ENCODE assay signal across 8 cellular contexts in the genomic region with DNA sequence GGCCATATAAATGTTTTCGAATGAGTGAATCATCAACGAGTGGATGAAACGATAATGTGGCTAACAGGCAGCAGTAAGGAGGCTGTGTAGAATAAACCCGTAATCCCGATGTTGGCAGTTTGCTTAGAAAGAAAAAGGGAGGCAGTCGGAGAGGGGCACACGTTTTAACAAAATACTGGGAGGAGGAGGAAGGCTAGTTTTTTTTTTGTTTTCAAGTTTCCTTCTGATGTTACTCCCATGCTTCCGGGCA. TPM values are rescaled to one million over a fixed set of nuclear protein-coding genes. Genes with fewer than 3 reads are reported as not detected.
DNase-seq lines count a peak whose midpoint lies in the region; ATAC-seq, FAIRE-seq and TF ChIP-seq lines count a peak whose summit lies in the region.

No MANE protein-coding gene starts in this region.

- H3K27ac Mint-ChIP-seq in CD8-positive, alpha-beta memory T cell, result peak overlapping the region; percentile 73 to 97 (median 91)

- H3K9ac ChIP-seq in NT2/D1 (ENCODE audit: insufficient read length, low read depth), result peak overlapping the region; percentile 76
- peak overlapping the region in 3 of 4 experiments; percentile 60 to 93 (median 91); a peak in 5 of 7 replicates for H3K9ac ChIP-seq in H1 (replicated peaks in 1 of 4; ENCODE audit: extremely low read depth in 1 of 4, low read depth in 3 of 4, low read length in 3 of 4)

- no peak overlapping the region for H2BK20ac ChIP-seq in H1 (ENCODE audit: low read length)

- no peak for TF ChIP-seq POLR2A in H1 (IDR thresholded peaks at IDR 0.05; ENCODE audit: control extremely low read depth in 1 of 2, low read depth in 2 of 2, low read length in 2 of 2)

- peaks cover 1 to 19% (median 6%) of the 10 kb centered on the region in 3 donors for H3K36me3 Mint-ChIP-seq in CD8-positive, alpha-beta memory T cell

- H3K4me1 Mint-ChIP-seq in CD8-positive, alpha-beta memory T cell, result peaks cover 31 to 39% (median 39%) of the 10 kb centered on the region in 3 donors

- peak overlapping the region; percentile 72 for H3K4me3 ChIP-seq in CD8-positive, alpha-beta memory T cell (ENCODE audit: low read length)
- H3K4me3 ChIP-seq in NT2/D1 (ENCODE audit: insufficient read length, low read depth) (peak overlapping the region; percentile 91), H1 (ENCODE audit: extremely low read depth in 1 of 4, insufficient read depth in 2 of 4, low read depth in 3 of 4, low read length in 4 of 4) (peak overlapping the region; percentile 67 to 92 (median 88); a peak in 7 of 8 replicates), neuron (ENCODE audit: low read length) (peak overlapping the region; percentile 74)

- H3K79me2 ChIP-seq in H1 (ENCODE audit: control insufficient read depth in 1 of 2, insufficient read depth in 2 of 2, low read length in 2 of 2), result peaks cover 34 to 45% of the 10 kb centered on the region in 2 experiments

- FAIRE-seq in H1 (lab: Jason Lieb, UNC), result no peak

- ATAC-seq in GM19467 (IDR thresholded peaks at IDR 0.05; ENCODE audit: unreplicated experiment) (no peak), HG03439 (IDR thresholded peaks at IDR 0.05; ENCODE audit: unreplicated experiment) (no peak), HG03520 (IDR thresholded peaks at IDR 0.05; ENCODE audit: unreplicated experiment) (no peak)

- peak overlapping the region; percentile 50 for H3K56ac ChIP-seq in H1 (replicated peaks; ENCODE audit: insufficient read length, low read depth, low read length)

- no peak for DNase-seq in CD8-positive, alpha-beta memory T cell
- DNase-seq in NT2/D1 (ENCODE audit: low read depth, low spot score) (no peak), H1 (ENCODE audit: low read depth in 1 of 2, low spot score in 2 of 2) (no peak)
- no peak for DNase-seq in activated CD4-positive, alpha-beta T cell treated with anti-CD3 and anti-CD28 coated beads for 1 hour

- peaks cover 20% of the 10 kb centered on the region for H3K4me1 ChIP-seq in CD8-positive, alpha-beta memory T cell (ENCODE audit: insufficient read depth, low read length)
- H3K4me1 ChIP-seq in NT2/D1 (ENCODE audit: insufficient read depth, insufficient read length) (no peaks in the 10 kb centered on the region), H1 (replicated peaks in 1 of 4; ENCODE audit: control insufficient read depth in 3 of 4, insufficient read depth in 4 of 4, low read length in 3 of 4) (peaks cover 3 to 12% (median 7%) of the 10 kb centered on the region in 4 experiments; a peak in 5 of 7 replicates), neuron (ENCODE audit: insufficient read depth, low read length) (peaks cover 15% of the 10 kb centered on the region)

- H3K27ac ChIP-seq in CD8-positive, alpha-beta memory T cell (ENCODE audit: low read depth, low read length), result peak overlapping the region; percentile 58
- peak overlapping the region; percentile 24; the same call in 1 of the 2 replicates for H3K27ac ChIP-seq in H1 (ENCODE audit: low read depth, low read length)

- no peak overlapping the region for H3K23ac ChIP-seq in H1 (ENCODE audit: insufficient read length)

- H3K4ac ChIP-seq in H1 (replicated peaks; ENCODE audit: insufficient read length, low read depth, low read length), result no peak overlapping the region

- TF ChIP-seq RAD21 in H1 (IDR thresholded peaks at IDR 0.05 in 1 of 2, conservative IDR thresholded peaks at IDR 0.05 in 1 of 2; ENCODE audit: low read depth in 2 of 2, low read length in 2 of 2), result no peak

- H3K27me3 Mint-ChIP-seq in CD8-positive, alpha-beta memory T cell, result peaks cover 0 to 4% of the 10 kb centered on the region in 2 donors

- H3K23me2 ChIP-seq in H1 (ENCODE audit: low read depth, low read length), result peaks cover 8% of the 10 kb centered on the region

- no peak for TF ChIP-seq EP300 in H1 (IDR thresholded peaks at IDR 0.05; ENCODE audit: borderline replicate concordance in 1 of 2, low read depth in 2 of 2, low read length in 2 of 2)

- H2BK120ac ChIP-seq in H1 (replicated peaks; ENCODE audit: low read depth, low read length), result no peak overlapping the region

- H3K18ac ChIP-seq in H1 (ENCODE audit: extremely low read depth, low read length), result peak overlapping the region; percentile 85

- no peak overlapping the region for H4K8ac ChIP-seq in H1 (ENCODE audit: extremely low read depth, insufficient read depth, low read length)

- H2BK12ac ChIP-seq in H1 (ENCODE audit: low read depth, low read length), result peak overlapping the region; percentile 98; the same call in 1 of the 2 replicates

- H4K91ac ChIP-seq in H1 (replicated peaks; ENCODE audit: insufficient read length, low read length), result peak overlapping the region; percentile 56

- H2AK5ac ChIP-seq in H1 (ENCODE audit: low read depth, low read length), result no peak overlapping the region

- H3K27me3 ChIP-seq in CD8-positive, alpha-beta memory T cell (ENCODE audit: insufficient read depth, low read length, poor library complexity, severe bottlenecking), result no peaks in the 10 kb centered on the region
- H3K27me3 ChIP-seq in NT2/D1 (ENCODE audit: insufficient read depth, insufficient read length) (no peaks in the 10 kb centered on the region), H1 (replicated peaks in 1 of 4; ENCODE audit: control insufficient read depth in 3 of 4, extremely low read depth in 1 of 4, insufficient read depth in 3 of 4, low read length in 3 of 4) (no peaks in the 10 kb centered on the region), neuron (ENCODE audit: insufficient read depth, low read length) (no peaks in the 10 kb centered on the region)

- H3K79me1 ChIP-seq in H1 (ENCODE audit: low read depth, low read length), result peaks cover 4% of the 10 kb centered on the region; the same call in 1 of the 2 replicates

- no peak overlapping the region for H4K5ac ChIP-seq in H1 (ENCODE audit: insufficient read length, low read depth, low read length)

- no peak overlapping the region for H3K14ac ChIP-seq in H1 (ENCODE audit: insufficient read length)

- H2BK5ac ChIP-seq in H1 (ENCODE audit: low read depth, low read length), result peak overlapping the region; percentile 89; the same call in 1 of the 2 replicates

- peak overlapping the region; percentile 93 to 99 (median 97) for H3K4me3 Mint-ChIP-seq in CD8-positive, alpha-beta memory T cell

- POLR2A ChIA-PET in CD8-positive, alpha-beta memory T cell (lab: Charles Lee), result interaction anchor here (1.1 kb wide), 1 partner anchor 9 kb away, joined by 4 read pairs; no protein-coding TSS in a partner anchor
- POLR2A ChIA-PET in H1 (lab: Charles Lee; ENCODE audit: partially characterized antibody), result interaction anchor here (0.6 to 3.8 kb wide), 19 partner anchors 8 to 381 kb away, joined by 3 to 31 read pairs (median 4); partner anchors contain the start of gene MSH6

- no peak overlapping the region for H2BK15ac ChIP-seq in H1 (ENCODE audit: low read length)

- H3K36me3 ChIP-seq in CD8-positive, alpha-beta memory T cell (ENCODE audit: insufficient read depth, low read length), result no peaks in the 10 kb centered on the region
- peaks cover 27% of the 10 kb centered on the region for H3K36me3 ChIP-seq in NT2/D1 (ENCODE audit: insufficient read depth, insufficient read length, low read length)
- H3K36me3 ChIP-seq in H1 (ENCODE audit: control insufficient read depth in 2 of 4, insufficient read depth in 4 of 4, low read length in 3 of 4), result peaks cover 0 to 12% (median 6%) of the 10 kb centered on the region in 4 experiments; a peak in 2 of 8 replicates
- H3K36me3 ChIP-seq in neuron (ENCODE audit: insufficient read depth, low read length), result peaks cover 11% of the 10 kb centered on the region

- no peak for TF ChIP-seq CTCF in H1 (IDR thresholded peaks at IDR 0.05; ENCODE audit: control extremely low read depth in 1 of 3, insufficient read depth in 1 of 3, low read depth in 1 of 3, low read length in 3 of 3)

- no peaks in the 10 kb centered on the region for H3K9me3 Mint-ChIP-seq in CD8-positive, alpha-beta memory T cell

- peaks cover 1 to 2% of the 10 kb centered on the region in 2 experiments for H4K20me1 ChIP-seq in H1 (replicated peaks in 1 of 2; ENCODE audit: control insufficient read depth in 1 of 2, insufficient read depth in 2 of 2, low read length in 2 of 2)

- H2AFZ ChIP-seq in H1 (ENCODE audit: low read length), result 0 out of 2 replicates have a peak overlapping the region, but pooled peaks have one; percentile 26
- peak overlapping the region; percentile 79 for H2AFZ ChIP-seq in neuron (ENCODE audit: low read depth, low read length)

- CTCF ChIA-PET in CD8-positive, alpha-beta memory T cell (lab: Charles Lee), result interaction anchor here (1.2 to 1.9 kb wide), 2 partner anchors 14 to 365 kb away, joined by 3 to 8 read pairs; no protein-coding TSS in a partner anchor
- CTCF ChIA-PET in H1 (lab: Charles Lee; ENCODE audit: partially characterized antibody), result interaction anchor here (0.9 to 2.0 kb wide), 12 partner anchors 11 to 751 kb away, joined by 3 to 8 read pairs (median 3); no protein-coding TSS in a partner anchor

- H3K4me2 ChIP-seq in H1 (ENCODE audit: insufficient read depth in 1 of 2, low read depth in 2 of 2, low read length in 2 of 2), result peak overlapping the region; percentile 68 to 78

- H3K9me3 ChIP-seq in CD8-positive, alpha-beta memory T cell (ENCODE audit: low read length), result no peaks in the 10 kb centered on the region
- H3K9me3 ChIP-seq in NT2/D1 (ENCODE audit: insufficient read depth, low read length) (peaks cover 13% of the 10 kb centered on the region; the same call in 1 of the 2 replicates), H1 (ENCODE audit: insufficient read depth in 2 of 2, low read depth in 1 of 2, low read length in 1 of 2) (peaks cover 0 to 9% of the 10 kb centered on the region in 2 experiments; a peak in 3 of 4 replicates), neuron (ENCODE audit: low read length) (peaks cover 9% of the 10 kb centered on the region)

- 12% methylated on average over 8 of the region's 8 CpGs; no CpG with 5 or more reads in 1 of the 2 experiments for WGBS in H1 (ENCODE audit: extremely low coverage in 1 of 2, insufficient coverage in 1 of 2, insufficient read length in 1 of 2, insufficient replicate concordance in 2 of 2, low coverage in 1 of 2, low lambda C conversion rate in 2 of 2, missing lambda C conversion rate in 1 of 2), 2 experiments

RNA-seq across cellular contexts. Expression of gene MSH2, which starts 0.5 kb away (rescaled TPM):
- total RNA-seq in CD8-positive, alpha-beta memory T cell, result 10 to 100 TPM; 58.5 to 60.6 TPM
- polyA plus RNA-seq in CD8-positive, alpha-beta memory T cell, result 25.4 TPM
- 204 and 228 TPM in 2 replicates for total RNA-seq in H1 (2021; fragmentation: NEBNext Ultra II Directional; extraction: Animal tissue kit (Norgen Biotek cat#: 25700))
- polyA plus RNA-seq in H1 (2011; rRNA removed), result 31.8 and 64.1 TPM in 2 replicates
- polyA plus RNA-seq in H1 (2011; cell fraction: cytosol; rRNA removed), result 85.5 TPM
- polyA plus RNA-seq in H1 (2011; cell fraction: nucleus; rRNA removed), result 32.0 TPM
- polyA plus RNA-seq in H1 (2012, experiment 1 of 2), result 105 to 229 TPM (median 123 TPM) in 4 replicates
- 11.7 TPM for polyA plus RNA-seq in H1 (2012, experiment 2 of 2)
- polyA plus RNA-seq in H1 (2013, experiment 1 of 2), result 117 TPM
- polyA plus RNA-seq in H1 (2013, experiment 2 of 2), result 125 TPM
- 88.6 and 131 TPM in 2 replicates for polyA minus RNA-seq in H1 (2011; rRNA and poly(A)+ RNA removed)
- 84.8 TPM for polyA minus RNA-seq in H1 (2011; cell fraction: cytosol; rRNA and poly(A)+ RNA removed)
- 88.8 TPM for polyA minus RNA-seq in H1 (2011; cell fraction: nucleus; rRNA and poly(A)+ RNA removed)

RNA-seq across cellular contexts. Expression of gene EPCAM, which starts 33.4 kb away (rescaled TPM):
- total RNA-seq in CD8-positive, alpha-beta memory T cell, result under 1 TPM; 0.39 to 0.71 TPM
- not detected for polyA plus RNA-seq in CD8-positive, alpha-beta memory T cell
- 212 and 218 TPM in 2 replicates for total RNA-seq in H1 (2021; fragmentation: NEBNext Ultra II Directional; extraction: Animal tissue kit (Norgen Biotek cat#: 25700))
- 37.7 and 40.3 TPM in 2 replicates for polyA plus RNA-seq in H1 (2011; rRNA removed)
- polyA plus RNA-seq in H1 (2011; cell fraction: cytosol; rRNA removed), result 103 TPM
- polyA plus RNA-seq in H1 (2011; cell fraction: nucleus; rRNA removed), result 30.8 TPM
- 108 to 225 TPM (median 124 TPM) in 4 replicates for polyA plus RNA-seq in H1 (2012, experiment 1 of 2)
- 45.3 TPM for polyA plus RNA-seq in H1 (2012, experiment 2 of 2)
- 257 TPM for polyA plus RNA-seq in H1 (2013, experiment 1 of 2)
- polyA plus RNA-seq in H1 (2013, experiment 2 of 2), result 290 TPM
- polyA minus RNA-seq in H1 (2011; rRNA and poly(A)+ RNA removed), result 52.2 and 54.2 TPM in 2 replicates
- 99.4 TPM for polyA minus RNA-seq in H1 (2011; cell fraction: cytosol; rRNA and poly(A)+ RNA removed)
- 42.2 TPM for polyA minus RNA-seq in H1 (2011; cell fraction: nucleus; rRNA and poly(A)+ RNA removed)

Comparison
In these comparisons a context has a peak if more than half of its experiments do, and no peak if none do; other contexts are left out.
1. RNA of gene EPCAM, which starts 33.4 kb away (total RNA-seq): 212 to 218 TPM in H1; 0.39 to 0.71 TPM in CD8-positive, alpha-beta memory T cell; every median in the first group is over 100 times any median in the second.
2. Peak in every context shown above with its lines, with median percentiles within 50 percentile points of each other: H3K4me3 ChIP-seq.